9 cellular contexts compared by ENCODE assay signal in the genomic region with DNA sequence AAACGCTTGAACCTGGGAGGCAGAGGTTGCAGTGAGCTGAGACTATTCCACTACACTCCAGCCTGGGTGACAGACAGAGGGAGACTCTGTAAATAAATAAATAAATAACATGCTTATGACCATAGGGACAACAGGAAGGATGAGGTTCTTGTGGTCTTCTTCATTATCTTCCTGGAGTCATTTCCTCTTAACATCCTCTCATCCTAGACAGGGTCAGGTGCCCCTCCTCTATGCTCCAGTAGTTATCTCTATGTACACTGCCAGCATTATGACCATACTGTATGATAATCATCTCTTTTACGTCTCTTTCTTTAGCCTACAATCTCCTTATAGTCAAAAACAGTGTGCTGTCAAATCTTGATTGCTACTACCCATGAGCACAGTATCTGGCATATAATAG. TPM values are rescaled to one million over a fixed set of nuclear protein-coding genes. Genes with fewer than 3 reads are reported as not detected.
DNase-seq lines count a peak whose midpoint lies in the region; ATAC-seq and TF ChIP-seq lines count a peak whose summit lies in the region.
"Had no signal": no experiment of that assay in that cellular context is flagged by ENCODE, and none has a peak within 500 bp of the region (broad histone marks: within the 10 kb centered on the region; RNA-seq: fewer than 3 reads in every experiment).

No MANE protein-coding gene starts in this region.

- no peaks in the 10 kb centered on the region for H3K9me3 ChIP-seq in prostate gland

- no peak overlapping the region for H3K4me3 ChIP-seq in prostate gland

- no peak for DNase-seq in effector memory CD8-positive, alpha-beta T cell
- DNase-seq in CD1c-positive myeloid dendritic cell (ENCODE audit: extremely low spot score) = no peak
- DNase-seq in prostate gland (ENCODE audit: low spot score) = no peak
- DNase-seq in NCI-H1092 treated with DMSO at 0.1 percent for 48 hours (lab: John Stamatoyannopoulos, UW) = no peak
- DNase-seq in T1000 (lab: John Stamatoyannopoulos, UW) = no peak
- DNase-seq: posterior cingulate gyrus had no signal

- H3K9me3 Mint-ChIP-seq in effector memory CD8-positive, alpha-beta T cell = peaks cover 2 to 6% of the 10 kb centered on the region in 2 donors

- peak overlapping the region in 1 of 2 donors; percentile 17 for H3K4me3 Mint-ChIP-seq in effector memory CD8-positive, alpha-beta T cell

- no peak for TF ChIP-seq CTCF in prostate gland (IDR thresholded peaks at IDR 0.05)

- intact Hi-C loops in prostate gland (cut with DNase I) = no loop called here

- no peak overlapping the region for H3K27ac ChIP-seq in prostate gland

- H3K27me3 ChIP-seq in prostate gland (replicated peaks; ENCODE audit: insufficient read depth) = no peaks in the 10 kb centered on the region

- no peaks in the 10 kb centered on the region for H3K27me3 Mint-ChIP-seq in effector memory CD8-positive, alpha-beta T cell

- H3K36me3 ChIP-seq in prostate gland = no peaks in the 10 kb centered on the region

- peaks cover 16 to 20% of the 10 kb centered on the region in 2 donors for H3K4me1 Mint-ChIP-seq in effector memory CD8-positive, alpha-beta T cell (ENCODE audit: low read depth in 2 of 2)

- WGBS in prostate gland = 84% methylated on average over 2 of the region's 2 CpGs

- TF ChIP-seq POLR2A in prostate gland (IDR thresholded peaks at IDR 0.05) = no peak

- H3K27ac Mint-ChIP-seq in effector memory CD8-positive, alpha-beta T cell = peak overlapping the region in 1 of 2 donors; percentile 15

- no peaks in the 10 kb centered on the region for H3K36me3 Mint-ChIP-seq in effector memory CD8-positive, alpha-beta T cell (ENCODE audit: insufficient read depth)

- no peaks in the 10 kb centered on the region for H3K4me1 ChIP-seq in prostate gland (replicated peaks)

- ATAC-seq in GM18508 (IDR thresholded peaks at IDR 0.05; ENCODE audit: insufficient read depth, unreplicated experiment) (peak; percentile 50), GM21528 (IDR thresholded peaks at IDR 0.05; ENCODE audit: low FRiP score, unreplicated experiment) (peak; percentile 74), HG03520 (IDR thresholded peaks at IDR 0.05; ENCODE audit: unreplicated experiment) (peak; percentile 49)
- peak; percentile 74 for ATAC-seq in effector memory CD8-positive, alpha-beta T cell (replicated peaks)

RNA-seq across cellular contexts. Expression of gene RAB30, which starts 17.7 kb away (rescaled TPM):
- 10 to 100 TPM; 13.3 to 15.9 TPM for total RNA-seq in prostate gland
